Comparison of ENCODE assay signal across 1 cellular context in genomic region chr5:188488-189481, GRCh38.
TF ChIP-seq lines count a peak whose summit lies in the region.

No MANE protein-coding gene starts in this region.

TF ChIP-seq in HepG2, 621 proteins besides CTCF, POLR2A, EP300 and RAD21 (continued from another document and continues in another):
- TF ChIP-seq ZNF33B (CRISPR knock-in tag; IDR thresholded peaks at IDR 0.05), result no peak
- no peak for TF ChIP-seq ZNF263 (CRISPR knock-in tag; IDR thresholded peaks at IDR 0.05)
- TF ChIP-seq ZNF766 (CRISPR knock-in tag; IDR thresholded peaks at IDR 0.05; ENCODE audit: borderline replicate concordance), result no peak
- TF ChIP-seq PBX2 (CRISPR knock-in tag; IDR thresholded peaks at IDR 0.05), result no peak
- TF ChIP-seq HOXA7 (CRISPR knock-in tag; IDR thresholded peaks at IDR 0.05), result no peak
- no peak for TF ChIP-seq SYNCRIP (IDR thresholded peaks at IDR 0.05; ENCODE audit: insufficient read depth, low read depth, low read length)
- TF ChIP-seq ZNF280D (CRISPR knock-in tag; IDR thresholded peaks at IDR 0.05), result no peak
- TF ChIP-seq HNRNPLL (IDR thresholded peaks at IDR 0.05; ENCODE audit: low read depth, low read length, poor library complexity, severe bottlenecking), result no peak
- no peak for TF ChIP-seq ATRX (CRISPR knock-in tag; IDR thresholded peaks at IDR 0.05; ENCODE audit: borderline replicate concordance)
- no peak for TF ChIP-seq IKZF1 (IDR thresholded peaks at IDR 0.05)
- TF ChIP-seq ZFP37 (CRISPR knock-in tag; IDR thresholded peaks at IDR 0.05; ENCODE audit: borderline replicate concordance), result no peak
- TF ChIP-seq ZNF577 (CRISPR knock-in tag; IDR thresholded peaks at IDR 0.05; ENCODE audit: borderline replicate concordance, low read depth), result no peak
- TF ChIP-seq ZBTB37 (CRISPR knock-in tag; IDR thresholded peaks at IDR 0.05), result no peak
- no peak for TF ChIP-seq ZNF598 (CRISPR knock-in tag; IDR thresholded peaks at IDR 0.05; ENCODE audit: borderline replicate concordance)
- no peak for TF ChIP-seq ZNF136 (CRISPR knock-in tag; IDR thresholded peaks at IDR 0.05; ENCODE audit: low read depth)
- no peak for TF ChIP-seq MED8 (CRISPR knock-in tag; IDR thresholded peaks at IDR 0.05; ENCODE audit: insufficient replicate concordance)
- no peak for TF ChIP-seq ZBTB21 (CRISPR knock-in tag; IDR thresholded peaks at IDR 0.05)
- TF ChIP-seq HDAC2 (CRISPR knock-in tag; IDR thresholded peaks at IDR 0.05), result peak; percentile 55; the same call in 1 of the 2 replicates
- TF ChIP-seq DZIP1 (CRISPR knock-in tag; IDR thresholded peaks at IDR 0.05), result no peak
- TF ChIP-seq ZNF253 (CRISPR knock-in tag; IDR thresholded peaks at IDR 0.05; ENCODE audit: borderline replicate concordance), result no peak
- no peak for TF ChIP-seq ZNF780A (CRISPR knock-in tag; IDR thresholded peaks at IDR 0.05)
- TF ChIP-seq ZNF672 (CRISPR knock-in tag; IDR thresholded peaks at IDR 0.05), result no peak
- TF ChIP-seq BORCS8-MEF2B (CRISPR knock-in tag; IDR thresholded peaks at IDR 0.05), result no peak
- TF ChIP-seq ESRRA (CRISPR knock-in tag; IDR thresholded peaks at IDR 0.05; ENCODE audit: low read depth), result no peak
- no peak for TF ChIP-seq THAP8 (CRISPR knock-in tag; IDR thresholded peaks at IDR 0.05; ENCODE audit: borderline replicate concordance)
- peak; percentile 67 for TF ChIP-seq GABPB1 (CRISPR knock-in tag; IDR thresholded peaks at IDR 0.05)
- TF ChIP-seq NR3C1 (CRISPR knock-in tag; IDR thresholded peaks at IDR 0.05), result no peak
- TF ChIP-seq ZNF713 (CRISPR knock-in tag; IDR thresholded peaks at IDR 0.05), result no peak
- no peak for TF ChIP-seq ZNF496 (CRISPR knock-in tag; IDR thresholded peaks at IDR 0.05; ENCODE audit: insufficient replicate concordance)
- TF ChIP-seq PRPF4 (IDR thresholded peaks at IDR 0.05; ENCODE audit: low read depth, low read length, poor library complexity, severe bottlenecking), result no peak
- TF ChIP-seq ZNF644 (CRISPR knock-in tag; IDR thresholded peaks at IDR 0.05; ENCODE audit: low read depth), result no peak
- TF ChIP-seq SMAD3 (CRISPR knock-in tag; IDR thresholded peaks at IDR 0.05), result 0 out of 2 replicates have a peak, but pooled peaks have one; percentile 36
- no peak for TF ChIP-seq ZBTB7B (CRISPR knock-in tag; IDR thresholded peaks at IDR 0.05)
- no peak for TF ChIP-seq ZNF12 (CRISPR knock-in tag; IDR thresholded peaks at IDR 0.05)
- TF ChIP-seq EED (CRISPR knock-in tag; IDR thresholded peaks at IDR 0.05), result 0 out of 2 replicates have a peak, but pooled peaks have one; percentile 29
- TF ChIP-seq ZNF44 (CRISPR knock-in tag; IDR thresholded peaks at IDR 0.05), result no peak
- no peak for TF ChIP-seq TOPORS (CRISPR knock-in tag; IDR thresholded peaks at IDR 0.05)
- no peak for TF ChIP-seq CHCHD3 (CRISPR knock-in tag; IDR thresholded peaks at IDR 0.05)
- no peak for TF ChIP-seq ISX (CRISPR knock-in tag; conservative IDR thresholded peaks at IDR 0.05)
- peak; percentile 40; the same call in 1 of the 2 replicates for TF ChIP-seq TFDP1 (CRISPR knock-in tag; IDR thresholded peaks at IDR 0.05; ENCODE audit: borderline replicate concordance)
- no peak for TF ChIP-seq GLI4 (CRISPR knock-in tag; IDR thresholded peaks at IDR 0.05; ENCODE audit: borderline replicate concordance)
- TF ChIP-seq ZFP36L2 (CRISPR knock-in tag; IDR thresholded peaks at IDR 0.05), result no peak
- peak; percentile 61; the same call in 1 of the 2 replicates for TF ChIP-seq AHR (CRISPR knock-in tag; IDR thresholded peaks at IDR 0.05)
- TF ChIP-seq ZNF580 (CRISPR knock-in tag; IDR thresholded peaks at IDR 0.05; ENCODE audit: borderline replicate concordance, low read depth), result 0 out of 2 replicates have a peak, but pooled peaks have one; percentile 23
- TF ChIP-seq GFI1 (CRISPR knock-in tag; IDR thresholded peaks at IDR 0.05; ENCODE audit: borderline replicate concordance), result no peak
- TF ChIP-seq SP2 (CRISPR knock-in tag; IDR thresholded peaks at IDR 0.05), result no peak
- no peak for TF ChIP-seq SRSF9 (IDR thresholded peaks at IDR 0.05; ENCODE audit: borderline replicate concordance, insufficient read depth, low read depth, low read length, poor library complexity, severe bottlenecking)
- no peak for TF ChIP-seq SAFB2 (CRISPR knock-in tag; IDR thresholded peaks at IDR 0.05; ENCODE audit: borderline replicate concordance, low read depth)
- no peak for TF ChIP-seq ZBTB2 (CRISPR knock-in tag; IDR thresholded peaks at IDR 0.05; ENCODE audit: low read depth)
- no peak for TF ChIP-seq MNT (IDR thresholded peaks at IDR 0.05)
- TF ChIP-seq PHF21A (CRISPR knock-in tag; IDR thresholded peaks at IDR 0.05), result no peak
- no peak for TF ChIP-seq NFRKB (IDR thresholded peaks at IDR 0.05)
- no peak for TF ChIP-seq ZNF101 (CRISPR knock-in tag; IDR thresholded peaks at IDR 0.05; ENCODE audit: borderline replicate concordance, low read depth)
- no peak for TF ChIP-seq ZNF276 (CRISPR knock-in tag; IDR thresholded peaks at IDR 0.05; ENCODE audit: low read depth)
- no peak for TF ChIP-seq ZMYM2 (CRISPR knock-in tag; IDR thresholded peaks at IDR 0.05)
- 0 out of 2 replicates have a peak, but pooled peaks have one; percentile 17 for TF ChIP-seq GATAD1 (CRISPR knock-in tag; IDR thresholded peaks at IDR 0.05)
- TF ChIP-seq ERF (CRISPR knock-in tag; IDR thresholded peaks at IDR 0.05), result peak; percentile 44; the same call in 1 of the 2 replicates
- no peak for TF ChIP-seq ZNF546 (CRISPR knock-in tag; conservative IDR thresholded peaks at IDR 0.05)
- TF ChIP-seq CC2D1A (CRISPR knock-in tag; IDR thresholded peaks at IDR 0.05), result no peak
- TF ChIP-seq BRCA1 (CRISPR knock-in tag; IDR thresholded peaks at IDR 0.05), result no peak
- no peak for TF ChIP-seq SOX6 (IDR thresholded peaks at IDR 0.05)
- TF ChIP-seq SOX6 (CRISPR knock-in tag; IDR thresholded peaks at IDR 0.05), result peak; percentile 36; the same call in 1 of the 2 replicates
- TF ChIP-seq ZSCAN20 (CRISPR knock-in tag; IDR thresholded peaks at IDR 0.05; ENCODE audit: borderline replicate concordance), result no peak
